Comparison of ENCODE assay signal across 1 cellular context in the genomic region with DNA sequence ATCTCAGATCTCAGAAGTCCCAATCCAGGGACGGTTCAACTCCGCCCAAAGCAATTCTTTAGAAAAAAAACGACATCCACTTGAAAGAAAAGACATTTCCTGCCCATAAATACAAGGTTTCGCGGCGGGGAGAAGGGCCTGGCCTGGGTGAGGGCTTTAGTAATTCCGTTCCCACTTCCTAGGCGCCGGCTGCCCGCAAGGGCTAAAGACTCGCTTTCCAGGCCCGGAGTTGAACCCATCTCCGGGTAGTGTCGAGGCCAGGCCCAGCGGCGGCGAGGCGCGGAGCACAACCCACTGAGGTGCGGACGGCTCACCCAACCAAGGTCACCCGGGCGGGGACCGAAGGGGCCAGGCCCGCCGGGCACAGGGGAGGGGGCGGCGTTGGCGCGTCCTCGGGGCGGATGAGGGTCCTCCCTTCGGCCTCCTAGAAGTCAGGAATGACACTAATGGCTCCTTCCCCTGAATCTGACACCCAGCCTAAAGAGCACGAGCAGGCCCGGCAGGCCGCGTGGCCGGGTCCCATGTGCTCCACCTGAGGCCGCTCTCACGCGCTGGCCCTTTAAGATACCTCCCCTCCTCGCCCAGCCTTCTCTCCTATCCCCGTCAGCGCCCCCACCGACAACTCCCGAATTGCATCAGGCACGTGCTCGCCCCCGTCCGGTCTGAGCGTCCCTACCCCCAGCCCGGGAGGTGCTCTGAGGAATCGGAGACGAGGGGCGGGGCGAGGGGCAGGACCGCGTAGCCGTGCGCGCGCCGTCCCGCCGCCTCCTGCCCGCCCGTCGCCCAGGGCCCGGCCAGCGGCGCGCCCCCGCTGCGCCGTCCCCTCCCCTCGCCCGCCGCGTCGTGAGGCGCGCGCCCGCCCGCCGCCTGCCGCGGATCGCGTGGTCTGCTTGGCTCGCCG.
TF ChIP-seq lines count a peak whose summit lies in the region.

No MANE protein-coding gene starts in this region.

TF ChIP-seq in K562, 482 proteins besides CTCF, POLR2A, EP300 and RAD21 (continued from another document and continues in another):
- TF ChIP-seq, protein P1, sequence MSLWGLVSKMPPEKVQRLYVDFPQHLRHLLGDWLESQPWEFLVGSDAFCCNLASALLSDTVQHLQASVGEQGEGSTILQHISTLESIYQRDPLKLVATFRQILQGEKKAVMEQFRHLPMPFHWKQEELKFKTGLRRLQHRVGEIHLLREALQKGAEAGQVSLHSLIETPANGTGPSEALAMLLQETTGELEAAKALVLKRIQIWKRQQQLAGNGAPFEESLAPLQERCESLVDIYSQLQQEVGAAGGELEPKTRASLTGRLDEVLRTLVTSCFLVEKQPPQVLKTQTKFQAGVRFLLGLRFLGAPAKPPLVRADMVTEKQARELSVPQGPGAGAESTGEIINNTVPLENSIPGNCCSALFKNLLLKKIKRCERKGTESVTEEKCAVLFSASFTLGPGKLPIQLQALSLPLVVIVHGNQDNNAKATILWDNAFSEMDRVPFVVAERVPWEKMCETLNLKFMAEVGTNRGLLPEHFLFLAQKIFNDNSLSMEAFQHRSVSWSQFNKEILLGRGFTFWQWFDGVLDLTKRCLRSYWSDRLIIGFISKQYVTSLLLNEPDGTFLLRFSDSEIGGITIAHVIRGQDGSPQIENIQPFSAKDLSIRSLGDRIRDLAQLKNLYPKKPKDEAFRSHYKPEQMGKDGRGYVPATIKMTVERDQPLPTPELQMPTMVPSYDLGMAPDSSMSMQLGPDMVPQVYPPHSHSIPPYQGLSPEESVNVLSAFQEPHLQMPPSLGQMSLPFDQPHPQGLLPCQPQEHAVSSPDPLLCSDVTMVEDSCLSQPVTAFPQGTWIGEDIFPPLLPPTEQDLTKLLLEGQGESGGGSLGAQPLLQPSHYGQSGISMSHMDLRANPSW (CRISPR knock-in tag; IDR thresholded peaks at IDR 0.05), result no peak
- peak in 1 of 2 experiments; percentile 91; a peak in 2 of 4 replicates for TF ChIP-seq HDAC1 (IDR thresholded peaks at IDR 0.05)
- TF ChIP-seq MXI1 (IDR thresholded peaks at IDR 0.05; ENCODE audit: low read depth, low read length), result peak; percentile 82
- no peak for TF ChIP-seq ZNF780A (CRISPR knock-in tag; IDR thresholded peaks at IDR 0.05)
- no peak for TF ChIP-seq ASH1L (IDR thresholded peaks at IDR 0.05; ENCODE audit: borderline replicate concordance, low read depth, partially characterized antibody)
- peak in 1 of 2 experiments; percentile 76; a peak in 2 of 4 replicates for TF ChIP-seq NONO (IDR thresholded peaks at IDR 0.05; ENCODE audit: low read depth in 2 of 2, low read length in 1 of 2)
- TF ChIP-seq, protein P2, sequence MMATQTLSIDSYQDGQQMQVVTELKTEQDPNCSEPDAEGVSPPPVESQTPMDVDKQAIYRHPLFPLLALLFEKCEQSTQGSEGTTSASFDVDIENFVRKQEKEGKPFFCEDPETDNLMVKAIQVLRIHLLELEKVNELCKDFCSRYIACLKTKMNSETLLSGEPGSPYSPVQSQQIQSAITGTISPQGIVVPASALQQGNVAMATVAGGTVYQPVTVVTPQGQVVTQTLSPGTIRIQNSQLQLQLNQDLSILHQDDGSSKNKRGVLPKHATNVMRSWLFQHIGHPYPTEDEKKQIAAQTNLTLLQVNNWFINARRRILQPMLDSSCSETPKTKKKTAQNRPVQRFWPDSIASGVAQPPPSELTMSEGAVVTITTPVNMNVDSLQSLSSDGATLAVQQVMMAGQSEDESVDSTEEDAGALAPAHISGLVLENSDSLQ (IDR thresholded peaks at IDR 0.05), result 0 out of 2 replicates have a peak, but pooled peaks have one; percentile 57
- TF ChIP-seq ZNF134 (CRISPR knock-in tag; conservative IDR thresholded peaks at IDR 0.05), result no peak
- TF ChIP-seq SIN3A (IDR thresholded peaks at IDR 0.05; ENCODE audit: borderline replicate concordance in 2 of 2, control insufficient read depth in 1 of 2, low read depth in 2 of 2, low read length in 2 of 2), result peak in 1 of 2 experiments; percentile 76; a peak in 1 of 4 replicates
- no peak for TF ChIP-seq SMARCA4 (IDR thresholded peaks at IDR 0.05)
- TF ChIP-seq PCBP2 (IDR thresholded peaks at IDR 0.05; ENCODE audit: low read depth, low read length, poor library complexity, severe bottlenecking), result no peak
- TF ChIP-seq XRCC4 (IDR thresholded peaks at IDR 0.05; ENCODE audit: extremely low read depth, insufficient read depth, insufficient read length), result no peak
- peak; percentile 75 for TF ChIP-seq ZBTB17 (CRISPR knock-in tag; IDR thresholded peaks at IDR 0.05)
- TF ChIP-seq, protein P3, sequence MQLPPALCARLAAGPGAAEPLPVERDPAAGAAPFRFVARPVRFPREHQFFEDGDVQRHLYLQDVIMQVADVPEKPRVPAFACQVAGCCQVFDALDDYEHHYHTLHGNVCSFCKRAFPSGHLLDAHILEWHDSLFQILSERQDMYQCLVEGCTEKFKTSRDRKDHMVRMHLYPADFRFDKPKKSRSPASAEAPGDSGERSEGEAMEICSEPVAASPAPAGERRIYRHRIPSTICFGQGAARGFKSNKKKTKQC (CRISPR knock-in tag; IDR thresholded peaks at IDR 0.05), result peak; percentile 98
- TF ChIP-seq, protein P4, sequence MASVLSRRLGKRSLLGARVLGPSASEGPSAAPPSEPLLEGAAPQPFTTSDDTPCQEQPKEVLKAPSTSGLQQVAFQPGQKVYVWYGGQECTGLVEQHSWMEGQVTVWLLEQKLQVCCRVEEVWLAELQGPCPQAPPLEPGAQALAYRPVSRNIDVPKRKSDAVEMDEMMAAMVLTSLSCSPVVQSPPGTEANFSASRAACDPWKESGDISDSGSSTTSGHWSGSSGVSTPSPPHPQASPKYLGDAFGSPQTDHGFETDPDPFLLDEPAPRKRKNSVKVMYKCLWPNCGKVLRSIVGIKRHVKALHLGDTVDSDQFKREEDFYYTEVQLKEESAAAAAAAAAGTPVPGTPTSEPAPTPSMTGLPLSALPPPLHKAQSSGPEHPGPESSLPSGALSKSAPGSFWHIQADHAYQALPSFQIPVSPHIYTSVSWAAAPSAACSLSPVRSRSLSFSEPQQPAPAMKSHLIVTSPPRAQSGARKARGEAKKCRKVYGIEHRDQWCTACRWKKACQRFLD (CRISPR knock-in tag; IDR thresholded peaks at IDR 0.05), result no peak; the same call in 1 of the 2 replicates
- TF ChIP-seq RFX7 (CRISPR knock-in tag; IDR thresholded peaks at IDR 0.05), result no peak
- no peak for TF ChIP-seq ETS2 (tag; IDR thresholded peaks at IDR 0.05; ENCODE audit: borderline replicate concordance, poor library complexity, severe bottlenecking)
- TF ChIP-seq FOSL1 (tag; conservative IDR thresholded peaks at IDR 0.05), result peak; percentile 55
- no peak for TF ChIP-seq SAP30 (IDR thresholded peaks at IDR 0.05; ENCODE audit: borderline replicate concordance, insufficient read depth, low read depth, low read length, poor library complexity, severe bottlenecking)
- TF ChIP-seq ZBTB7A (IDR thresholded peaks at IDR 0.05; ENCODE audit: borderline replicate concordance, control insufficient read depth, low read depth, low read length), result 0 out of 2 replicates have a peak, but pooled peaks have one; percentile 22
- no peak for TF ChIP-seq ZBTB8A (IDR thresholded peaks at IDR 0.05; ENCODE audit: partially characterized antibody)
- no peak for TF ChIP-seq HNRNPK (IDR thresholded peaks at IDR 0.05; ENCODE audit: low read depth, low read length, poor library complexity, severe bottlenecking)
- no peak for TF ChIP-seq XRCC5 (IDR thresholded peaks at IDR 0.05; ENCODE audit: low read depth, low read length)
- TF ChIP-seq SPI1 (IDR thresholded peaks at IDR 0.05; ENCODE audit: borderline replicate concordance, low read depth, low read length), result no peak
- TF ChIP-seq TAF9B (IDR thresholded peaks at IDR 0.05; ENCODE audit: partially characterized antibody), result peak; percentile 77
- TF ChIP-seq ETV5 (CRISPR knock-in tag; IDR thresholded peaks at IDR 0.05; ENCODE audit: low read depth), result peak; percentile 81
- TF ChIP-seq HIVEP1 (CRISPR knock-in tag; IDR thresholded peaks at IDR 0.05), result 0 out of 2 replicates have a peak, but pooled peaks have one; percentile 31
- TF ChIP-seq SUPT5H (IDR thresholded peaks at IDR 0.05), result peak; percentile 39; the same call in 1 of the 2 replicates
- no peak for TF ChIP-seq NFE2L1 (tag; IDR thresholded peaks at IDR 0.05; ENCODE audit: borderline replicate concordance, low read depth)
- no peak for TF ChIP-seq CCAR2 (IDR thresholded peaks at IDR 0.05; ENCODE audit: low read depth, low read length)
- TF ChIP-seq ZNF785 (CRISPR knock-in tag; IDR thresholded peaks at IDR 0.05), result no peak
- no peak for TF ChIP-seq SMARCA5 (IDR thresholded peaks at IDR 0.05)
- TF ChIP-seq ZKSCAN3 (CRISPR knock-in tag; IDR thresholded peaks at IDR 0.05), result no peak
- no peak for TF ChIP-seq ZNF311 (CRISPR knock-in tag; IDR thresholded peaks at IDR 0.05)
- TF ChIP-seq JUN (IDR thresholded peaks at IDR 0.05; ENCODE audit: borderline replicate concordance, low read depth, low read length), result peak; percentile 73; the same call in 1 of the 2 replicates
- no peak for TF ChIP-seq JUN (CRISPR knock-in tag; IDR thresholded peaks at IDR 0.05; ENCODE audit: borderline replicate concordance)
- no peak for TF ChIP-seq CHCHD3 (CRISPR knock-in tag; IDR thresholded peaks at IDR 0.05)
- TF ChIP-seq, protein P5, sequence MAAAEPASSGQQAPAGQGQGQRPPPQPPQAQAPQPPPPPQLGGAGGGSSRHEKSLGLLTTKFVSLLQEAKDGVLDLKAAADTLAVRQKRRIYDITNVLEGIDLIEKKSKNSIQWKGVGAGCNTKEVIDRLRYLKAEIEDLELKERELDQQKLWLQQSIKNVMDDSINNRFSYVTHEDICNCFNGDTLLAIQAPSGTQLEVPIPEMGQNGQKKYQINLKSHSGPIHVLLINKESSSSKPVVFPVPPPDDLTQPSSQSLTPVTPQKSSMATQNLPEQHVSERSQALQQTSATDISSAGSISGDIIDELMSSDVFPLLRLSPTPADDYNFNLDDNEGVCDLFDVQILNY (CRISPR knock-in tag; IDR thresholded peaks at IDR 0.05), result peak; percentile 96
- TF ChIP-seq, protein P6, sequence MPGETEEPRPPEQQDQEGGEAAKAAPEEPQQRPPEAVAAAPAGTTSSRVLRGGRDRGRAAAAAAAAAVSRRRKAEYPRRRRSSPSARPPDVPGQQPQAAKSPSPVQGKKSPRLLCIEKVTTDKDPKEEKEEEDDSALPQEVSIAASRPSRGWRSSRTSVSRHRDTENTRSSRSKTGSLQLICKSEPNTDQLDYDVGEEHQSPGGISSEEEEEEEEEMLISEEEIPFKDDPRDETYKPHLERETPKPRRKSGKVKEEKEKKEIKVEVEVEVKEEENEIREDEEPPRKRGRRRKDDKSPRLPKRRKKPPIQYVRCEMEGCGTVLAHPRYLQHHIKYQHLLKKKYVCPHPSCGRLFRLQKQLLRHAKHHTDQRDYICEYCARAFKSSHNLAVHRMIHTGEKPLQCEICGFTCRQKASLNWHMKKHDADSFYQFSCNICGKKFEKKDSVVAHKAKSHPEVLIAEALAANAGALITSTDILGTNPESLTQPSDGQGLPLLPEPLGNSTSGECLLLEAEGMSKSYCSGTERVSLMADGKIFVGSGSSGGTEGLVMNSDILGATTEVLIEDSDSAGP (CRISPR knock-in tag; IDR thresholded peaks at IDR 0.05), result peak; percentile 99
- TF ChIP-seq, protein P7, sequence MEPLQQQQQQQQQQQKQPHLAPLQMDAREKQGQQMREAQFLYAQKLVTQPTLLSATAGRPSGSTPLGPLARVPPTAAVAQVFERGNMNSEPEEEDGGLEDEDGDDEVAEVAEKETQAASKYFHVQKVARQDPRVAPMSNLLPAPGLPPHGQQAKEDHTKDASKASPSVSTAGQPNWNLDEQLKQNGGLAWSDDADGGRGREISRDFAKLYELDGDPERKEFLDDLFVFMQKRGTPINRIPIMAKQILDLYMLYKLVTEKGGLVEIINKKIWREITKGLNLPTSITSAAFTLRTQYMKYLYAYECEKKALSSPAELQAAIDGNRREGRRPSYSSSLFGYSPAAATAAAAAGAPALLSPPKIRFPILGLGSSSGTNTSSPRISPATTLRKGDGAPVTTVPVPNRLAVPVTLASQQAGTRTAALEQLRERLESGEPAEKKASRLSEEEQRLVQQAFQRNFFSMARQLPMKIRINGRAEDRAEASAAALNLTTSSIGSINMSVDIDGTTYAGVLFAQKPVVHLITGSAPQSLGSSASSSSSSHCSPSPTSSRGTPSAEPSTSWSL (CRISPR knock-in tag; IDR thresholded peaks at IDR 0.05; ENCODE audit: borderline replicate concordance), result no peak
- TF ChIP-seq, protein P8, sequence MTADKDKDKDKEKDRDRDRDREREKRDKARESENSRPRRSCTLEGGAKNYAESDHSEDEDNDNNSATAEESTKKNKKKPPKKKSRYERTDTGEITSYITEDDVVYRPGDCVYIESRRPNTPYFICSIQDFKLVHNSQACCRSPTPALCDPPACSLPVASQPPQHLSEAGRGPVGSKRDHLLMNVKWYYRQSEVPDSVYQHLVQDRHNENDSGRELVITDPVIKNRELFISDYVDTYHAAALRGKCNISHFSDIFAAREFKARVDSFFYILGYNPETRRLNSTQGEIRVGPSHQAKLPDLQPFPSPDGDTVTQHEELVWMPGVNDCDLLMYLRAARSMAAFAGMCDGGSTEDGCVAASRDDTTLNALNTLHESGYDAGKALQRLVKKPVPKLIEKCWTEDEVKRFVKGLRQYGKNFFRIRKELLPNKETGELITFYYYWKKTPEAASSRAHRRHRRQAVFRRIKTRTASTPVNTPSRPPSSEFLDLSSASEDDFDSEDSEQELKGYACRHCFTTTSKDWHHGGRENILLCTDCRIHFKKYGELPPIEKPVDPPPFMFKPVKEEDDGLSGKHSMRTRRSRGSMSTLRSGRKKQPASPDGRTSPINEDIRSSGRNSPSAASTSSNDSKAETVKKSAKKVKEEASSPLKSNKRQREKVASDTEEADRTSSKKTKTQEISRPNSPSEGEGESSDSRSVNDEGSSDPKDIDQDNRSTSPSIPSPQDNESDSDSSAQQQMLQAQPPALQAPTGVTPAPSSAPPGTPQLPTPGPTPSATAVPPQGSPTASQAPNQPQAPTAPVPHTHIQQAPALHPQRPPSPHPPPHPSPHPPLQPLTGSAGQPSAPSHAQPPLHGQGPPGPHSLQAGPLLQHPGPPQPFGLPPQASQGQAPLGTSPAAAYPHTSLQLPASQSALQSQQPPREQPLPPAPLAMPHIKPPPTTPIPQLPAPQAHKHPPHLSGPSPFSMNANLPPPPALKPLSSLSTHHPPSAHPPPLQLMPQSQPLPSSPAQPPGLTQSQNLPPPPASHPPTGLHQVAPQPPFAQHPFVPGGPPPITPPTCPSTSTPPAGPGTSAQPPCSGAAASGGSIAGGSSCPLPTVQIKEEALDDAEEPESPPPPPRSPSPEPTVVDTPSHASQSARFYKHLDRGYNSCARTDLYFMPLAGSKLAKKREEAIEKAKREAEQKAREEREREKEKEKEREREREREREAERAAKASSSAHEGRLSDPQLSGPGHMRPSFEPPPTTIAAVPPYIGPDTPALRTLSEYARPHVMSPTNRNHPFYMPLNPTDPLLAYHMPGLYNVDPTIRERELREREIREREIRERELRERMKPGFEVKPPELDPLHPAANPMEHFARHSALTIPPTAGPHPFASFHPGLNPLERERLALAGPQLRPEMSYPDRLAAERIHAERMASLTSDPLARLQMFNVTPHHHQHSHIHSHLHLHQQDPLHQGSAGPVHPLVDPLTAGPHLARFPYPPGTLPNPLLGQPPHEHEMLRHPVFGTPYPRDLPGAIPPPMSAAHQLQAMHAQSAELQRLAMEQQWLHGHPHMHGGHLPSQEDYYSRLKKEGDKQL (CRISPR knock-in tag; IDR thresholded peaks at IDR 0.05; ENCODE audit: borderline replicate concordance), result peak; percentile 97
- TF ChIP-seq RBM25 (IDR thresholded peaks at IDR 0.05; ENCODE audit: low read depth, low read length, severe bottlenecking), result no peak
